24 cellular contexts compared by ENCODE assay signal in genomic region chr9:131312822-131313770, GRCh38. TPM values are rescaled to one million over a fixed set of nuclear protein-coding genes. Genes with fewer than 3 reads are reported as not detected.
DNase-seq lines count a peak whose midpoint lies in the region; ATAC-seq, FAIRE-seq and TF ChIP-seq lines count a peak whose summit lies in the region.
"Had no signal": no experiment of that assay in that cellular context is flagged by ENCODE, and none has a peak within 500 bp of the region (broad histone marks: within the 10 kb centered on the region; RNA-seq: fewer than 3 reads in every experiment).

No MANE protein-coding gene starts in this region.

- CTCF ChIA-PET in HEK293 (lab: Yijun Ruan, JAX) (interaction anchor here (3.2 kb wide), 1 partner anchor 23 kb away, joined by 17 read pairs; no protein-coding TSS in a partner anchor), K562 (lab: Yijun Ruan, JAX; ENCODE audit: low intra/inter-chr PET ratio) (no interaction called here)

- H4K20me1 ChIP-seq in K562 (replicated peaks; ENCODE audit: control insufficient read depth, insufficient read depth, low read length), result no peaks in the 10 kb centered on the region

- TF ChIP-seq RAD21 in K562 (CRISPR knock-in tag; conservative IDR thresholded peaks at IDR 0.05 in 1 of 2, IDR thresholded peaks at IDR 0.05 in 1 of 2), result no peak

- H3K9me1 ChIP-seq in K562 (ENCODE audit: control insufficient read depth, insufficient read depth, low read length), result no peaks in the 10 kb centered on the region

- no peak overlapping the region for H3K27ac ChIP-seq in HEK293 (ENCODE audit: extremely low read depth, low read depth, low read length)
- no peak overlapping the region; the same call in 1 of the 3 replicates for H3K27ac ChIP-seq in K562 (ENCODE audit: extremely low read depth, low read depth, low read length)
- H3K27ac ChIP-seq in trophoblast cell (ENCODE audit: low read depth, low read length), result no peak overlapping the region
- H3K27ac ChIP-seq: prostate gland, thoracic aorta had no signal

- no peak overlapping the region for H2BK12ac ChIP-seq in trophoblast cell (ENCODE audit: low read length)

- no peak overlapping the region for H3K4me3 ChIP-seq in HEK293 (ENCODE audit: low read depth, low read length)
- H3K4me3 ChIP-seq in K562, result no peak overlapping the region
- no peak overlapping the region for H3K4me3 ChIP-seq in trophoblast cell (ENCODE audit: low read depth, low read length)
- H3K4me3 ChIP-seq in MG63, result no peak overlapping the region
- H3K4me3 ChIP-seq in BE2C (ENCODE audit: low read depth, low read length), result no peak overlapping the region
- H3K4me3 ChIP-seq: prostate gland, thoracic aorta had no signal

- H3K9me3 ChIP-seq in HEK293 (ENCODE audit: control insufficient read depth, insufficient read depth, low read depth, low read length), result no peaks in the 10 kb centered on the region
- H3K9me3 ChIP-seq in K562 (replicated peaks; ENCODE audit: control insufficient read depth, insufficient read depth, low read depth, low read length), result no peaks in the 10 kb centered on the region
- peaks cover 3% of the 10 kb centered on the region for H3K9me3 ChIP-seq in trophoblast cell (ENCODE audit: insufficient read depth, low read depth, low read length)
- no peaks in the 10 kb centered on the region for H3K9me3 ChIP-seq in MG63
- H3K9me3 ChIP-seq in BE2C, result no peaks in the 10 kb centered on the region
- H3K9me3 ChIP-seq: prostate gland, thoracic aorta had no signal

- no peak overlapping the region for H3K4ac ChIP-seq in trophoblast cell (ENCODE audit: low read depth, low read length)

- no peak overlapping the region for H3K23ac ChIP-seq in trophoblast cell (ENCODE audit: low read length)

- DNase-seq in NCI-H82 (lab: John Stamatoyannopoulos, UW) (peak; percentile 12), NCI-H82 treated with DMSO at 0.1 percent for 48 hours (lab: John Stamatoyannopoulos, UW; ENCODE audit: unreplicated experiment) (no peak), K562 (ENCODE audit: extremely low read depth in 1 of 4, low spot score in 3 of 4) (peak; percentile 74 to 92 (median 87)), trophoblast cell (peak; percentile 97), DMS53 treated with DMSO at 0.1 percent for 48 hours (lab: John Stamatoyannopoulos, UW; ENCODE audit: unreplicated experiment) (no peak), MG63 (no peak), BE2C (no peak)
- DNase-seq: 8988T; activated CD8-positive, alpha-beta memory T cell treated with anti-CD3 and anti-CD28 coated beads, Interleukin-2, amount 10 ng/mL, durations not matched to agents 7 days and 5 days; activated naive CD4-positive, alpha-beta T cell treated with Interleukin-2 at 50 U/mL for 16 hours; activated T-cell treated with anti-CD3 and anti-CD28 coated beads, Interleukin-2, amount 50 U/mL, for 48 hours; CD4-positive, alpha-beta T cell; H7; head of caudate nucleus; kidney glomerular epithelial cell; mammary epithelial cell; NCI-H1436 treated with DMSO at 0.1 percent for 48 hours; NCI-H510A treated with DMSO at 0.1 percent for 48 hours; PC-3; SHP77 treated with DMSO at 0.1 percent for 48 hours had no signal

- H3K4me2 ChIP-seq in K562 (ENCODE audit: insufficient read depth, low read length), result peak overlapping the region; percentile 7; the same call in 1 of the 2 replicates
- no peak overlapping the region for H3K4me2 ChIP-seq in trophoblast cell (ENCODE audit: low read length)

- no peak overlapping the region for H3K18ac ChIP-seq in trophoblast cell (ENCODE audit: low read length)

- TF ChIP-seq POLR2A in K562 (conservative IDR thresholded peaks at IDR 0.05), result peak; percentile 46

- 40% methylated on average over 23 of the region's 28 CpGs for WGBS in K562 (ENCODE audit: insufficient coverage, low coverage, missing lambda C conversion rate)
- no CpG with 5 or more reads among the region's 28 CpGs for WGBS in trophoblast cell (ENCODE audit: extremely low coverage, insufficient coverage, insufficient read length)

- no peaks in the 10 kb centered on the region for H3K27me3 ChIP-seq in K562 (ENCODE audit: control insufficient read depth in 2 of 2, insufficient read depth in 2 of 2, low read length in 2 of 2)
- H3K27me3 ChIP-seq in trophoblast cell (ENCODE audit: insufficient read depth, low read length), result no peaks in the 10 kb centered on the region
- H3K27me3 ChIP-seq in MG63, result no peaks in the 10 kb centered on the region
- no peaks in the 10 kb centered on the region for H3K27me3 ChIP-seq in BE2C

- intact Hi-C loops in K562 (cut with micrococcal nuclease), result no loop called here

- H3K36me3 ChIP-seq in HEK293 (ENCODE audit: control insufficient read depth in 2 of 2, insufficient read depth in 1 of 2, low read length in 2 of 2), result no peaks in the 10 kb centered on the region
- no peaks in the 10 kb centered on the region for H3K36me3 ChIP-seq in K562 (ENCODE audit: control insufficient read depth, insufficient read depth, low read length)
- H3K36me3 ChIP-seq in trophoblast cell (ENCODE audit: control insufficient read depth in 1 of 2, insufficient read depth in 2 of 2, low read length in 2 of 2), result no peaks in the 10 kb centered on the region
- no peaks in the 10 kb centered on the region for H3K36me3 ChIP-seq in MG63
- no peaks in the 10 kb centered on the region for H3K36me3 ChIP-seq in BE2C
- H3K36me3 ChIP-seq: prostate gland, thoracic aorta had no signal

- peak; percentile 27; the same call in 1 of the 2 replicates for TF ChIP-seq EP300 in K562 (IDR thresholded peaks at IDR 0.05; ENCODE audit: low read length)

- H3K14ac ChIP-seq in trophoblast cell (ENCODE audit: low read length), result no peak overlapping the region

- H3K9ac ChIP-seq in K562 (ENCODE audit: insufficient read depth in 1 of 2, low read depth in 2 of 2, low read length in 2 of 2) (peak overlapping the region; percentile 24 to 80; a peak in 3 of 4 replicates), trophoblast cell (ENCODE audit: low read length) (no peak overlapping the region)

- POLR2A ChIA-PET in HEK293 (lab: Yijun Ruan, JAX) (interaction anchor here (0.5 kb wide), 1 partner anchor 91 kb away, joined by 3 read pairs; no protein-coding TSS in a partner anchor), K562 (lab: Yijun Ruan, JAX) (interaction anchor here (0.7 kb wide), 1 partner anchor 323 kb away, joined by 3 read pairs; no protein-coding TSS in a partner anchor)

- FAIRE-seq in K562 (lab: Jason Lieb, UNC), result peak; percentile 80

- TF ChIP-seq CTCF in HEK293 (tag by site-specific recombination; IDR thresholded peaks at IDR 0.05), result no peak
- TF ChIP-seq CTCF in K562 (IDR thresholded peaks at IDR 0.05 in 2 of 3, conservative IDR thresholded peaks at IDR 0.05 in 1 of 3; ENCODE audit: insufficient read depth in 2 of 3, low read depth in 1 of 3, low read length in 3 of 3), result no peak
- no peak for TF ChIP-seq CTCF in BE2C (IDR thresholded peaks at IDR 0.05; ENCODE audit: low read depth, low read length)

- H2AK5ac ChIP-seq in trophoblast cell (ENCODE audit: low read length), result no peak overlapping the region

- no peak overlapping the region for H4K8ac ChIP-seq in trophoblast cell (ENCODE audit: low read depth, low read length)

- ATAC-seq in K562, result peak; percentile 89
- ATAC-seq: activated CD8-positive, alpha-beta memory T cell treated with anti-CD3 and anti-CD28 coated beads, Interleukin-2, amount 10 ng/mL, durations not matched to agents 7 days and 5 days; PC-3; WTC11 had no signal

- H2AFZ ChIP-seq in K562 (ENCODE audit: low read depth, low read length) (peak overlapping the region; percentile 64), trophoblast cell (ENCODE audit: insufficient read depth, low read length, poor library complexity) (no peak overlapping the region)

- no peak overlapping the region for H4K91ac ChIP-seq in trophoblast cell (ENCODE audit: low read depth, low read length)

- H3K79me2 ChIP-seq in K562 (ENCODE audit: control insufficient read depth, insufficient read depth, low read length) (no peaks in the 10 kb centered on the region), trophoblast cell (ENCODE audit: control insufficient read depth, insufficient read depth, low read length, poor library complexity) (no peaks in the 10 kb centered on the region)

- H2BK120ac ChIP-seq in trophoblast cell (ENCODE audit: insufficient read depth, low read length, poor library complexity), result no peak overlapping the region

- H3K4me1 ChIP-seq in HEK293 (ENCODE audit: control insufficient read depth, insufficient read depth, low read length) (no peaks in the 10 kb centered on the region), K562 (replicated peaks in 1 of 2; ENCODE audit: control insufficient read depth in 2 of 2, insufficient read depth in 2 of 2, low read length in 2 of 2) (peaks cover 10 to 61% of the 10 kb centered on the region in 2 experiments; a peak in 4 of 5 replicates), trophoblast cell (ENCODE audit: control insufficient read depth in 1 of 2, insufficient read depth in 2 of 2, low read length in 2 of 2) (peaks cover 0 to 5% of the 10 kb centered on the region in 2 experiments), BE2C (no peaks in the 10 kb centered on the region)
- H3K4me1 ChIP-seq: prostate gland had no signal

- no peak overlapping the region for H4K12ac ChIP-seq in trophoblast cell (ENCODE audit: low read depth, low read length)

- no TSS peak for BruUV-seq in K562 (replicated peaks; lab: Mats Ljungman, UMichigan)

- no peak overlapping the region for H2BK5ac ChIP-seq in trophoblast cell (ENCODE audit: low read depth, low read length, poor library complexity)

- no peaks in the 10 kb centered on the region for H3K79me1 ChIP-seq in trophoblast cell (ENCODE audit: low read length)

- in situ Hi-C loops in K562 (cut with MboI), result loop anchor here (25.0 kb wide), 1 partner anchor 601 kb away; no protein-coding TSS in a partner anchor

RNA-seq across cellular contexts. Expression of gene PLPP7, which starts 23.6 kb away (rescaled TPM):
- 0.49 TPM in 1 of 2 replicates, not detected in the other for total RNA-seq in K562 (2011; cell fraction: chromatin; rRNA removed; ENCODE audit: low replicate concordance)
- 1.1 and 1.2 TPM in 2 replicates for total RNA-seq in K562 (2011; cell fraction: nucleolus; rRNA removed)
- 0.66 and 0.99 TPM in 2 replicates for total RNA-seq in K562 (2011; cell fraction: nucleoplasm; rRNA removed)
- total RNA-seq in K562 (2014; rRNA removed) (0.23 and 0.65 TPM in 2 replicates), K562 (2014; rRNA removed; fragmentation: Illumina TruSeq; extraction: Trizol) (not detected in 2 replicates), K562 (2015; rRNA removed; fragmentation: Illumina TruSeq; extraction: Trizol) (0.18 and 0.30 TPM in 2 replicates), K562 (2021) (0.56 and 0.93 TPM in 2 replicates)
- polyA plus RNA-seq in K562 (2011; rRNA removed) (0.18 and 0.41 TPM in 2 replicates), K562 (2014; fragmentation: Illumina TruSeq; extraction: Trizol) (0.09 and 0.37 TPM in 2 replicates), K562 (2014; fragmentation: Nextera tagmentation; extraction: Ambion mirVana) (not detected), K562 (2014; rRNA removed) (0.86 TPM in 1 of 2 replicates, not detected in the other)
- polyA plus RNA-seq in K562 (2011; cell fraction: cytosol; rRNA removed), result 0.48 and 0.50 TPM in 2 replicates
- 0.68 and 0.87 TPM in 2 replicates for polyA plus RNA-seq in K562 (2011; cell fraction: nucleus; rRNA removed)
- polyA plus RNA-seq in K562 (2012), result 0.64 and 1.3 TPM in 2 replicates
- polyA minus RNA-seq in K562 (2011; rRNA and poly(A)+ RNA removed), result 0.09 and 0.11 TPM in 2 replicates
- polyA minus RNA-seq in K562 (2011; cell fraction: cytosol; rRNA and poly(A)+ RNA removed), result not detected in 2 replicates
- polyA minus RNA-seq in K562 (2011; cell fraction: nucleus; rRNA and poly(A)+ RNA removed), result 0.13 and 1.00 TPM in 2 replicates
- polyA plus RNA-seq in trophoblast cell (2013), result 0.10 and 0.17 TPM in 2 replicates
- total RNA-seq in MG63 (2014; rRNA removed; shearing (Covaris generic); ENCODE audit: low replicate concordance), result 8.1 and 16.3 TPM in 2 replicates
- polyA plus RNA-seq in BE2C (2012; ENCODE audit: insufficient read depth, insufficient read length, low read depth), result 22.6 TPM
- total RNA-seq: activated CD8-positive, alpha-beta memory T cell treated with anti-CD3 and anti-CD28 coated beads, Interleukin-2, amount 10 ng/mL, durations not matched to agents 7 days and 5 days; PC-3 had no signal
- polyA plus RNA-seq: mammary epithelial cell had no signal

RNA-seq across cellular contexts. Expression of gene FAM78A, which starts 36.8 kb away (rescaled TPM):
- 38.6 and 86.5 TPM in 2 replicates for total RNA-seq in K562 (2011; cell fraction: chromatin; rRNA removed; ENCODE audit: low replicate concordance)
- 61.2 and 70.5 TPM in 2 replicates for total RNA-seq in K562 (2011; cell fraction: nucleolus; rRNA removed)
- 59.7 and 74.0 TPM in 2 replicates for total RNA-seq in K562 (2011; cell fraction: nucleoplasm; rRNA removed)
- total RNA-seq in K562 (2014; rRNA removed) (55.5 and 85.8 TPM in 2 replicates), K562 (2014; rRNA removed; fragmentation: Illumina TruSeq; extraction: Trizol) (23.7 and 28.6 TPM in 2 replicates), K562 (2015; rRNA removed; fragmentation: Illumina TruSeq; extraction: Trizol) (55.6 and 55.9 TPM in 2 replicates), K562 (2021) (103 and 105 TPM in 2 replicates)
- polyA plus RNA-seq in K562 (2011; rRNA removed) (29.9 and 50.1 TPM in 2 replicates), K562 (2014; fragmentation: Illumina TruSeq; extraction: Trizol) (65.0 and 68.7 TPM in 2 replicates), K562 (2014; fragmentation: Nextera tagmentation; extraction: Ambion mirVana) (1 to 10 TPM in 1 of 2 experiments, under 1 TPM in 1; 0.56 to 1.2 TPM), K562 (2014; rRNA removed) (55.2 and 59.6 TPM in 2 replicates)
- polyA plus RNA-seq in K562 (2011; cell fraction: cytosol; rRNA removed), result 60.0 and 102 TPM in 2 replicates
- polyA plus RNA-seq in K562 (2011; cell fraction: nucleus; rRNA removed), result 43.9 and 60.4 TPM in 2 replicates
- 66.9 and 81.0 TPM in 2 replicates for polyA plus RNA-seq in K562 (2012)
- 23.2 and 33.4 TPM in 2 replicates for polyA minus RNA-seq in K562 (2011; rRNA and poly(A)+ RNA removed)
- polyA minus RNA-seq in K562 (2011; cell fraction: cytosol; rRNA and poly(A)+ RNA removed), result 57.5 and 69.4 TPM in 2 replicates
- 13.3 and 20.8 TPM in 2 replicates for polyA minus RNA-seq in K562 (2011; cell fraction: nucleus; rRNA and poly(A)+ RNA removed)
- 0.56 and 0.60 TPM in 2 replicates for polyA plus RNA-seq in trophoblast cell (2013)
- 0.64 and 0.82 TPM in 2 replicates for total RNA-seq in MG63 (2014; rRNA removed; shearing (Covaris generic); ENCODE audit: low replicate concordance)
- 1.3 TPM for polyA plus RNA-seq in BE2C (2012; ENCODE audit: insufficient read depth, insufficient read length, low read depth)

Comparison
In these comparisons a context has a peak if more than half of its experiments do, and no peak if none do; other contexts are left out.
1. DNase-seq: peak in NCI-H82 (single experiment), K562 (4 of 4) and trophoblast cell (2 of 2); none in NCI-H82 treated with DMSO at 0.1 percent for 48 hours (single experiment), DMS53 treated with DMSO at 0.1 percent for 48 hours (single experiment), MG63 (single experiment) and BE2C (single experiment).
2. RNA of gene FAM78A, which starts 36.8 kb away (total RNA-seq): 23.7 to 105 TPM in K562; 0.64 to 0.82 TPM in MG63; every median in the first group is over 10 times any median in the second.